Comparison of ENCODE assay signal across 8 cellular contexts in the genomic region with DNA sequence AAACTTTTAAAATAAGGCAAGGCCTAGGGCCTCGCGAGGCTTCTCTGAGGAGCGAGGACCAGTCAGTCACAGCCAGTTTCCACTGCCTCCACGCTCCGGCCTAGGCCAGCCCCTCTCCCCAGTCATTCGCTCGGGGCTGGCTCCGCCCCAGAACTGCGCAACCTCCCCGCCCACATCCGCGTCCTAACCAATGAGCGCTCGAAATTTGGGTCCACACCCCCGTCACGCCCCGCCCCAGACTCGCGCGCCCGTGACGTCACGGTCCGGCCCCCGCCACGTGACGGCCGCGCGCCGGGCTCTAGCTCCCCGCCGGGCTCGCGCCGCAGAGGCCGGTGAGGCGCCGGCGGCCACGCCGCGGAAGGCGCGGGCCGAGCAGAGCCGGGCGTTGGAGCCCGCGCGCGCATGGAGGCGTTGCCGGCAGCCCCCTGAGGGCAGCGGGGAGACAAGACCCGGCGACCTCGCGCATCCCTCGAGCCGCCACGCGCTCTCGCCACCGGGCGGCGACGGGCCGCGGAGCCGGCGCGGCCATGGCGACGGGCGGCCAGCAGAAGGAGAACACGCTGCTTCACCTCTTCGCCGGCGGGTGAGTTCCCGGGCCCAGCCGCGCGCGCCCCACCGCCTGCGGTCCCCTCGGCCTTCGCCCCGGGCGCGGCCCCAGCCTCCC. TPM values are rescaled to one million over a fixed set of nuclear protein-coding genes. Genes with fewer than 3 reads are reported as not detected.
DNase-seq lines count a peak whose midpoint lies in the region; ATAC-seq and TF ChIP-seq lines count a peak whose summit lies in the region.

A gene with protein sequence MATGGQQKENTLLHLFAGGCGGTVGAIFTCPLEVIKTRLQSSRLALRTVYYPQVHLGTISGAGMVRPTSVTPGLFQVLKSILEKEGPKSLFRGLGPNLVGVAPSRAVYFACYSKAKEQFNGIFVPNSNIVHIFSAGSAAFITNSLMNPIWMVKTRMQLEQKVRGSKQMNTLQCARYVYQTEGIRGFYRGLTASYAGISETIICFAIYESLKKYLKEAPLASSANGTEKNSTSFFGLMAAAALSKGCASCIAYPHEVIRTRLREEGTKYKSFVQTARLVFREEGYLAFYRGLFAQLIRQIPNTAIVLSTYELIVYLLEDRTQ (plus strand): TSS at position 301 of the 664 bp plus-strand sequence. CDS start 227 bp downstream, at position 528.

- intact Hi-C loops in activated T-helper 1 cell treated with anti-CD3 and anti-CD28 coated beads, Interleukin-12 subunit alpha, Interleukin-12 subunit beta, Interleukin-2, Interleukin-4 antibody, amounts not matched to agents 30 ng/mL and 10 ng/mL and 1 ng/mL, durations not matched to agents 14 hours and 24 hours and 36 hours (cut with micrococcal nuclease), result loop anchor here (1.0 to 5.0 kb wide), 5 partner anchors 49 to 934 kb away; a partner anchor contains a TSS
- intact Hi-C loops in naive thymus-derived CD4-positive, alpha-beta T cell (cut with micrococcal nuclease), result loop anchor here (1.0 to 10.0 kb wide), 11 partner anchors 20 to 1574 kb away; a partner anchor contains a TSS

- H2AFZ ChIP-seq in GM23248 (peak within 1 kb of the TSS; percentile 81), Karpas-422 (ENCODE audit: low read length) (peak within 1 kb of the TSS; percentile 96), fibroblast of lung (ENCODE audit: low read length) (peak within 1 kb of the TSS; percentile 45)

- WGBS in GM23248 (ENCODE audit: low coverage in 1 of 2, low lambda C conversion rate in 2 of 2, missing lambda C conversion rate in 2 of 2), 2 experiments, result 1 to 2% methylated on average over 53 to 65 of the region's 92 CpGs

- H3K36me3 ChIP-seq in DOHH2 (ENCODE audit: control insufficient read depth, low read length), result peaks cover 15% of the 10 kb centered on the region
- H3K36me3 ChIP-seq in GM23248 (ENCODE audit: low read depth), result no peaks in the 10 kb centered on the region
- peaks cover 14% of the 10 kb centered on the region for H3K36me3 ChIP-seq in Karpas-422 (ENCODE audit: insufficient read depth, low read length)
- no peaks in the 10 kb centered on the region for H3K36me3 ChIP-seq in fibroblast of lung (ENCODE audit: control insufficient read depth, insufficient read depth, low read length)
- H3K36me3 ChIP-seq in naive thymus-derived CD4-positive, alpha-beta T cell (ENCODE audit: control insufficient read depth in 2 of 3, insufficient read depth in 3 of 3, low read length in 3 of 3), result no peaks in the 10 kb centered on the region

- peaks cover 7% of the 10 kb centered on the region for H3K36me3 Mint-ChIP-seq in activated T-helper 1 cell treated with anti-CD3 and anti-CD28 coated beads, Interleukin-12 subunit alpha, Interleukin-12 subunit beta, Interleukin-2, Interleukin-4 antibody, amounts not matched to agents 30 ng/mL and 10 ng/mL and 1 ng/mL, durations not matched to agents 14 hours and 24 hours and 36 hours (ENCODE audit: low read depth)
- peaks cover 0 to 3% (median 0%) of the 10 kb centered on the region in 5 donors for H3K36me3 Mint-ChIP-seq in naive thymus-derived CD4-positive, alpha-beta T cell
- H3K36me3 Mint-ChIP-seq in stimulated activated memory B cell treated with anti-CD40 and anti-IgM and Interleukin-4, amounts not matched to agents 10 μg/mL and 1 μg/mL and 100 μg/mL, for 72 hours, result peaks cover 5% of the 10 kb centered on the region

- H4K20me1 ChIP-seq in DOHH2 (ENCODE audit: control insufficient read depth, insufficient read depth, low read depth, low read length) (peaks cover 13% of the 10 kb centered on the region), GM23248 (ENCODE audit: insufficient read depth) (no peaks in the 10 kb centered on the region), Karpas-422 (ENCODE audit: insufficient read depth, low read depth, low read length) (peaks cover 30% of the 10 kb centered on the region), fibroblast of lung (ENCODE audit: control insufficient read depth, extremely low read depth, insufficient read depth, low read length) (no peaks in the 10 kb centered on the region)

- no peaks in the 10 kb centered on the region for H3K27me3 Mint-ChIP-seq in activated T-helper 1 cell treated with anti-CD3 and anti-CD28 coated beads, Interleukin-12 subunit alpha, Interleukin-12 subunit beta, Interleukin-2, Interleukin-4 antibody, amounts not matched to agents 30 ng/mL and 10 ng/mL and 1 ng/mL, durations not matched to agents 14 hours and 24 hours and 36 hours (ENCODE audit: insufficient read depth)
- H3K27me3 Mint-ChIP-seq in naive thymus-derived CD4-positive, alpha-beta T cell, result no peaks in the 10 kb centered on the region
- H3K27me3 Mint-ChIP-seq in stimulated activated memory B cell treated with anti-CD40 and anti-IgM and Interleukin-4, amounts not matched to agents 10 μg/mL and 1 μg/mL and 100 μg/mL, for 72 hours, result no peaks in the 10 kb centered on the region

- peak within 1 kb of the TSS; percentile 89 for H3K9ac ChIP-seq in GM23248
- peak within 1 kb of the TSS; percentile 92 for H3K9ac ChIP-seq in Karpas-422 (ENCODE audit: low read length)
- H3K9ac ChIP-seq in fibroblast of lung (ENCODE audit: insufficient read depth, low read length), result peak within 1 kb of the TSS; percentile 90

- CTCF ChIA-PET in naive thymus-derived CD4-positive, alpha-beta T cell (lab: Charles Lee), result no interaction called here

- peaks cover 54% of the 10 kb centered on the region for H3K79me2 ChIP-seq in DOHH2 (ENCODE audit: control insufficient read depth, low read length)
- peaks cover 44% of the 10 kb centered on the region for H3K79me2 ChIP-seq in GM23248 (ENCODE audit: insufficient read depth)
- peaks cover 48% of the 10 kb centered on the region for H3K79me2 ChIP-seq in Karpas-422 (ENCODE audit: low read length)
- peaks cover 19% of the 10 kb centered on the region for H3K79me2 ChIP-seq in fibroblast of lung (ENCODE audit: control insufficient read depth, insufficient read depth, low read length)

- no peaks in the 10 kb centered on the region for H3F3A ChIP-seq in DOHH2 (ENCODE audit: control insufficient read depth, insufficient read depth)
- no peaks in the 10 kb centered on the region for H3F3A ChIP-seq in GM23248 (ENCODE audit: insufficient read depth)

- peak within 1 kb of the TSS; percentile 88 for H3K27ac Mint-ChIP-seq in activated T-helper 1 cell treated with anti-CD3 and anti-CD28 coated beads, Interleukin-12 subunit alpha, Interleukin-12 subunit beta, Interleukin-2, Interleukin-4 antibody, amounts not matched to agents 30 ng/mL and 10 ng/mL and 1 ng/mL, durations not matched to agents 14 hours and 24 hours and 36 hours
- peak within 1 kb of the TSS; percentile 85 to 97 (median 91) for H3K27ac Mint-ChIP-seq in naive thymus-derived CD4-positive, alpha-beta T cell
- H3K27ac Mint-ChIP-seq in stimulated activated memory B cell treated with anti-CD40 and anti-IgM and Interleukin-4, amounts not matched to agents 10 μg/mL and 1 μg/mL and 100 μg/mL, for 72 hours, result peak within 1 kb of the TSS; percentile 83

- peak within 1 kb of the TSS; percentile 62 for H3K27ac ChIP-seq in DOHH2 (ENCODE audit: low read depth, low read length)
- peak within 1 kb of the TSS; percentile 78 for H3K27ac ChIP-seq in GM23248
- H3K27ac ChIP-seq in Karpas-422 (ENCODE audit: low read length), result peak within 1 kb of the TSS; percentile 62
- peak within 1 kb of the TSS; percentile 81 for H3K27ac ChIP-seq in fibroblast of lung (ENCODE audit: insufficient read depth, low read length)
- peak within 1 kb of the TSS; percentile 73 for H3K27ac ChIP-seq in naive thymus-derived CD4-positive, alpha-beta T cell (ENCODE audit: low read depth, low read length)

- DNase-seq in GM23248 (peak; percentile 98), Karpas-422 (peak; percentile 99), RKO (ENCODE audit: low spot score) (peak; percentile 96), fibroblast of lung (ENCODE audit: low read depth in 2 of 2) (peak; percentile 94 to 98)
- peak; percentile 98 for DNase-seq in activated T-helper 1 cell treated with anti-CD3 and anti-CD28 coated beads, Interleukin-12 subunit alpha, Interleukin-12 subunit beta, Interleukin-2, Interleukin-4 antibody, amounts not matched to agents 30 ng/mL and 10 ng/mL and 1 ng/mL, durations not matched to agents 14 hours and 24 hours and 36 hours (ENCODE audit: low spot score)
- peak; percentile 92 to 99 (median 95) for DNase-seq in naive thymus-derived CD4-positive, alpha-beta T cell

- H3K4me1 ChIP-seq in DOHH2 (ENCODE audit: control insufficient read depth, low read length) (peaks cover 39% of the 10 kb centered on the region), GM23248 (ENCODE audit: insufficient read depth) (no peaks in the 10 kb centered on the region), Karpas-422 (ENCODE audit: low read length) (peaks cover 38% of the 10 kb centered on the region), fibroblast of lung (ENCODE audit: control insufficient read depth, extremely low read depth, insufficient read depth, low read length) (peaks cover 5% of the 10 kb centered on the region)
- H3K4me1 ChIP-seq in naive thymus-derived CD4-positive, alpha-beta T cell (ENCODE audit: control insufficient read depth in 2 of 2, insufficient read depth in 2 of 2, low read length in 2 of 2), result peaks cover 5 to 8% of the 10 kb centered on the region in 2 donors

- H3K9me3 ChIP-seq in DOHH2 (ENCODE audit: control insufficient read depth, insufficient read depth, low read length), result no peaks in the 10 kb centered on the region
- H3K9me3 ChIP-seq in GM23248 (ENCODE audit: low read depth), result no peaks in the 10 kb centered on the region
- H3K9me3 ChIP-seq in Karpas-422 (ENCODE audit: low read length), result no peaks in the 10 kb centered on the region
- H3K9me3 ChIP-seq in fibroblast of lung (ENCODE audit: control insufficient read depth, insufficient read depth, low read depth, low read length), result no peaks in the 10 kb centered on the region
- no peaks in the 10 kb centered on the region for H3K9me3 ChIP-seq in naive thymus-derived CD4-positive, alpha-beta T cell (ENCODE audit: control insufficient read depth in 2 of 3, low read length in 3 of 3)

- no peaks in the 10 kb centered on the region for H3K9me2 ChIP-seq in DOHH2 (replicated peaks; ENCODE audit: control insufficient read depth, low read length)
- H3K9me2 ChIP-seq in GM23248 (ENCODE audit: insufficient read depth), result no peaks in the 10 kb centered on the region
- H3K9me2 ChIP-seq in Karpas-422 (replicated peaks; ENCODE audit: insufficient read depth, low read length), result no peaks in the 10 kb centered on the region

- ATAC-seq in naive thymus-derived CD4-positive, alpha-beta T cell, result peak; percentile 99
- peak; percentile 99 for ATAC-seq in stimulated activated memory B cell treated with anti-CD40 and anti-IgM and Interleukin-4, amounts not matched to agents 10 μg/mL and 1 μg/mL and 100 μg/mL, for 72 hours

- POLR2A ChIA-PET in naive thymus-derived CD4-positive, alpha-beta T cell (lab: Charles Lee), result interaction anchor here (1.0 kb wide), 1 partner anchor 14 kb away, joined by 4 read pairs; no protein-coding TSS in a partner anchor

- H3K4me2 ChIP-seq in DOHH2 (ENCODE audit: low read length), result peak within 1 kb of the TSS; percentile 74
- peak within 1 kb of the TSS; percentile 70 for H3K4me2 ChIP-seq in GM23248 (ENCODE audit: unreplicated experiment)
- peak within 1 kb of the TSS; percentile 90 for H3K4me2 ChIP-seq in Karpas-422 (ENCODE audit: low read depth, low read length, poor library complexity, severe bottlenecking)
- H3K4me2 ChIP-seq in fibroblast of lung (ENCODE audit: extremely low read depth, insufficient read depth, low read length), result peak within 1 kb of the TSS; percentile 77

- in situ Hi-C loops in GM23248 (cut with MboI), result no loop called here

- TF ChIP-seq CTCF in DOHH2 (IDR thresholded peaks at IDR 0.05; ENCODE audit: low read depth, low read length, poor library complexity, severe bottlenecking) (no peak), fibroblast of lung (conservative IDR thresholded peaks at IDR 0.05 in 1 of 2, IDR thresholded peaks at IDR 0.05 in 1 of 2; ENCODE audit: low read depth in 1 of 2, low read length in 2 of 2) (no peak)

- H3K4me3 Mint-ChIP-seq in activated T-helper 1 cell treated with anti-CD3 and anti-CD28 coated beads, Interleukin-12 subunit alpha, Interleukin-12 subunit beta, Interleukin-2, Interleukin-4 antibody, amounts not matched to agents 30 ng/mL and 10 ng/mL and 1 ng/mL, durations not matched to agents 14 hours and 24 hours and 36 hours, result peak within 1 kb of the TSS; percentile 94
- H3K4me3 Mint-ChIP-seq in naive thymus-derived CD4-positive, alpha-beta T cell, result peak within 1 kb of the TSS; percentile 86 to 93 (median 90)
- H3K4me3 Mint-ChIP-seq in stimulated activated memory B cell treated with anti-CD40 and anti-IgM and Interleukin-4, amounts not matched to agents 10 μg/mL and 1 μg/mL and 100 μg/mL, for 72 hours, result peak within 1 kb of the TSS; percentile 95

- H3K4me3 ChIP-seq in DOHH2 (ENCODE audit: low read length) (peak within 1 kb of the TSS; percentile 96), GM23248 (peak within 1 kb of the TSS; percentile 76), Karpas-422 (ENCODE audit: low read length) (peak within 1 kb of the TSS; percentile 83), fibroblast of lung (replicated peaks in 1 of 4; ENCODE audit: control extremely low read depth in 1 of 4, insufficient read depth in 1 of 4, low read depth in 3 of 4, low read length in 4 of 4) (peak within 1 kb of the TSS; percentile 72 to 85 (median 76))
- H3K4me3 ChIP-seq in naive thymus-derived CD4-positive, alpha-beta T cell (ENCODE audit: low read length), result peak within 1 kb of the TSS; percentile 58

- no peaks in the 10 kb centered on the region for H3K27me3 ChIP-seq in DOHH2 (ENCODE audit: control insufficient read depth, low read length)
- H3K27me3 ChIP-seq in GM23248 (replicated peaks; ENCODE audit: insufficient read depth), result no peaks in the 10 kb centered on the region
- H3K27me3 ChIP-seq in Karpas-422 (ENCODE audit: low read length), result no peaks in the 10 kb centered on the region
- no peaks in the 10 kb centered on the region for H3K27me3 ChIP-seq in fibroblast of lung (ENCODE audit: control insufficient read depth, insufficient read depth, low read length)
- H3K27me3 ChIP-seq in naive thymus-derived CD4-positive, alpha-beta T cell (ENCODE audit: control insufficient read depth in 2 of 2, insufficient read depth in 2 of 2, low read length in 2 of 2), result no peaks in the 10 kb centered on the region

- peaks cover 37% of the 10 kb centered on the region for H3K4me1 Mint-ChIP-seq in activated T-helper 1 cell treated with anti-CD3 and anti-CD28 coated beads, Interleukin-12 subunit alpha, Interleukin-12 subunit beta, Interleukin-2, Interleukin-4 antibody, amounts not matched to agents 30 ng/mL and 10 ng/mL and 1 ng/mL, durations not matched to agents 14 hours and 24 hours and 36 hours (ENCODE audit: low read depth)
- peaks cover 18 to 38% (median 31%) of the 10 kb centered on the region in 7 donors for H3K4me1 Mint-ChIP-seq in naive thymus-derived CD4-positive, alpha-beta T cell
- H3K4me1 Mint-ChIP-seq in stimulated activated memory B cell treated with anti-CD40 and anti-IgM and Interleukin-4, amounts not matched to agents 10 μg/mL and 1 μg/mL and 100 μg/mL, for 72 hours, result peaks cover 40% of the 10 kb centered on the region

- H3K9me3 Mint-ChIP-seq in activated T-helper 1 cell treated with anti-CD3 and anti-CD28 coated beads, Interleukin-12 subunit alpha, Interleukin-12 subunit beta, Interleukin-2, Interleukin-4 antibody, amounts not matched to agents 30 ng/mL and 10 ng/mL and 1 ng/mL, durations not matched to agents 14 hours and 24 hours and 36 hours, result no peaks in the 10 kb centered on the region
- H3K9me3 Mint-ChIP-seq in naive thymus-derived CD4-positive, alpha-beta T cell, result no peaks in the 10 kb centered on the region
- H3K9me3 Mint-ChIP-seq in stimulated activated memory B cell treated with anti-CD40 and anti-IgM and Interleukin-4, amounts not matched to agents 10 μg/mL and 1 μg/mL and 100 μg/mL, for 72 hours, result no peaks in the 10 kb centered on the region

RNA-seq across cellular contexts. Expression of the gene that starts here (rescaled TPM):
- total RNA-seq in GM23248 (2014; rRNA removed; shearing (Covaris generic)), result 4.2 and 4.6 TPM in 2 replicates
- polyA plus RNA-seq in GM23248 (2016; fragmentation: Nextera tagmentation; extraction: Ambion mirVana) (5.8 and 6.4 TPM in 2 replicates), fibroblast of lung (3.5 and 4.6 TPM in 2 replicates)
- total RNA-seq in Karpas-422 (2014; rRNA removed; shearing (Covaris generic); ENCODE audit: low replicate concordance), result 19.7 and 25.2 TPM in 2 replicates
- 12.5 and 13.5 TPM in 2 replicates for total RNA-seq in activated T-helper 1 cell treated with anti-CD3 and anti-CD28 coated beads, Interleukin-12 subunit alpha, Interleukin-12 subunit beta, Interleukin-2, Interleukin-4 antibody, amounts not matched to agents 30 ng/mL and 10 ng/mL and 1 ng/mL, durations not matched to agents 14 hours and 24 hours and 36 hours
- total RNA-seq in fibroblast of lung, result 4.8 and 4.9 TPM in 2 replicates
- 2.8 and 4.4 TPM in 2 replicates for polyA plus RNA-seq in fibroblast of lung (2012)
- polyA minus RNA-seq in fibroblast of lung (ENCODE audit: low replicate concordance), result 1.9 and 2.0 TPM in 2 replicates
- 1 to 10 TPM; 2.5 to 5.8 (median 3.9) TPM for total RNA-seq in naive thymus-derived CD4-positive, alpha-beta T cell
- polyA plus RNA-seq in naive thymus-derived CD4-positive, alpha-beta T cell, result 1 to 10 TPM; 7.0 to 8.0 TPM

Comparison
In these comparisons a context has a peak if more than half of its experiments do, and no peak if none do; other contexts are left out.
1. Peak in every context shown above with its lines: DNase-seq, ATAC-seq, H3K4me3 ChIP-seq and H3K27ac ChIP-seq.
2. H2AFZ ChIP-seq: peak in every context shown above with its lines; median percentile 96 in Karpas-422; 81 in GM23248; 45 in fibroblast of lung.